ENCODE assay signal across 13 cellular contexts in genomic region chr17:29157310-29157709, GRCh38. TPM values are rescaled to one million over a fixed set of nuclear protein-coding genes. Genes with fewer than 3 reads are reported as not detected.
DNase-seq lines count a peak whose midpoint lies in the region; ATAC-seq, FAIRE-seq and TF ChIP-seq lines count a peak whose summit lies in the region.
"Had no signal": no experiment of that assay in that cellular context is flagged by ENCODE, and none has a peak within 500 bp of the region (broad histone marks: within the 10 kb centered on the region; RNA-seq: fewer than 3 reads in every experiment).

No MANE protein-coding gene starts in this region.

- H3K4me3 ChIP-seq in HepG2 (replicated peaks in 1 of 3; ENCODE audit: insufficient read depth in 1 of 3, low read depth in 2 of 3, low read length in 3 of 3) = no peak overlapping the region
- H3K4me3 ChIP-seq: psoas muscle had no signal

- TF ChIP-seq RAD21 in HepG2 (CRISPR knock-in tag; IDR thresholded peaks at IDR 0.05) = no peak

- in situ Hi-C loops in HepG2 (cut with HindIII; ENCODE audit: extremely low pct_ligation_motif_present, low pct_unique_long_range_greater_than_20kb) = no loop called here

- H4K20me1 ChIP-seq in HepG2 (ENCODE audit: insufficient read depth, low read length) = peaks cover 12% of the 10 kb centered on the region

- no TSS peak for BruUV-seq in HepG2 (replicated peaks; lab: Mats Ljungman, UMichigan)

- H3K4me1 Mint-ChIP-seq in T-helper 1 cell treated with Interleukin-12 subunit alpha and Interleukin-12 subunit beta and Interleukin-4 antibody, amounts not matched to agents 30 μg/mL and 1 μg/mL, for 36 hours (ENCODE audit: low read depth) = peaks cover 41% of the 10 kb centered on the region

- H3K4me2 ChIP-seq in HepG2 (ENCODE audit: low read depth, low read length) = no peak overlapping the region

- CTCF ChIA-PET in HepG2 (lab: Yijun Ruan, JAX; ENCODE audit: low intra/inter-chr PET ratio, low total read pairs) = no interaction called here

- no peaks in the 10 kb centered on the region for H3K27me3 Mint-ChIP-seq in T-helper 1 cell treated with Interleukin-12 subunit alpha and Interleukin-12 subunit beta and Interleukin-4 antibody, amounts not matched to agents 30 μg/mL and 1 μg/mL, for 36 hours (ENCODE audit: low read depth)
- H3K27me3 Mint-ChIP-seq: activated B cell treated with CpG ODN at 0.5 μM for 24 hours had no signal

- H3K4me3 Mint-ChIP-seq in T-helper 1 cell treated with Interleukin-12 subunit alpha and Interleukin-12 subunit beta and Interleukin-4 antibody, amounts not matched to agents 30 μg/mL and 1 μg/mL, for 36 hours = no peak overlapping the region
- H3K4me3 Mint-ChIP-seq: activated B cell treated with CpG ODN at 0.5 μM for 24 hours had no signal

- peaks cover 2% of the 10 kb centered on the region for H3K36me3 Mint-ChIP-seq in T-helper 1 cell treated with Interleukin-12 subunit alpha and Interleukin-12 subunit beta and Interleukin-4 antibody, amounts not matched to agents 30 μg/mL and 1 μg/mL, for 36 hours (ENCODE audit: low read depth)

- no peaks in the 10 kb centered on the region for H3K9me3 Mint-ChIP-seq in T-helper 1 cell treated with Interleukin-12 subunit alpha and Interleukin-12 subunit beta and Interleukin-4 antibody, amounts not matched to agents 30 μg/mL and 1 μg/mL, for 36 hours
- H3K9me3 Mint-ChIP-seq: activated B cell treated with CpG ODN at 0.5 μM for 24 hours had no signal

- H3K27ac ChIP-seq in angular gyrus (ENCODE audit: low read depth, low read length) (peak overlapping the region; percentile 92), HepG2 (ENCODE audit: extremely low read length, insufficient read depth, low read length) (peak overlapping the region; percentile 73), temporal lobe (ENCODE audit: low read depth, low read length) (peak overlapping the region; percentile 87)

- H3K36me3 ChIP-seq in HepG2 (replicated peaks in 1 of 2; ENCODE audit: control insufficient read depth in 1 of 2, insufficient read depth in 2 of 2, low read length in 2 of 2) = peaks cover 5 to 15% of the 10 kb centered on the region in 2 experiments; a peak in 3 of 5 replicates

- DNase-seq in T-helper 1 cell (no peak), HepG2 (ENCODE audit: low spot score) (no peak)
- DNase-seq: 8988T, activated B cell treated with CpG ODN at 0.5 μM for 24 hours, NCI-H1105, NCI-H345 had no signal

- POLR2A ChIA-PET in HepG2 (lab: Yijun Ruan, JAX) = interaction anchor here (21.6 kb wide), 1 partner anchor 21 kb away, joined by 618 read pairs; the partner anchor contains the start of gene MYO18A

- H3K9me3 ChIP-seq in HepG2 (ENCODE audit: low read length) = no peaks in the 10 kb centered on the region
- H3K9me3 ChIP-seq: psoas muscle had no signal

- no peaks in the 10 kb centered on the region for H3K27me3 ChIP-seq in HepG2 (ENCODE audit: control insufficient read depth in 1 of 2, insufficient read depth in 2 of 2, low read length in 2 of 2)

- no peak for TF ChIP-seq EP300 in HepG2 (IDR thresholded peaks at IDR 0.05; ENCODE audit: low read depth in 2 of 2, low read length in 2 of 2)
- TF ChIP-seq EP300 in HepG2 (CRISPR knock-in tag; IDR thresholded peaks at IDR 0.05; ENCODE audit: borderline replicate concordance) = no peak

- no peak for ATAC-seq in HepG2
- ATAC-seq in HG03097 (IDR thresholded peaks at IDR 0.05; ENCODE audit: low FRiP score, unreplicated experiment) = no peak
- ATAC-seq in GM21723 (IDR thresholded peaks at IDR 0.05; ENCODE audit: unreplicated experiment) = no peak
- ATAC-seq in GM18498 (IDR thresholded peaks at IDR 0.05; ENCODE audit: unreplicated experiment) = no peak
- ATAC-seq: psoas muscle had no signal

- no peak for FAIRE-seq in HepG2 (lab: Jason Lieb, UNC)

- peaks cover 100% of the 10 kb centered on the region for H3K4me1 ChIP-seq in HepG2 (ENCODE audit: insufficient read depth, low read length)

- WGBS in HepG2 (ENCODE audit: low lambda C conversion rate) = no CpG with 5 or more reads among the region's 1 CpG

- no peak overlapping the region for H2AFZ ChIP-seq in HepG2 (ENCODE audit: low read length)

- peak overlapping the region; percentile 65 for H3K27ac Mint-ChIP-seq in T-helper 1 cell treated with Interleukin-12 subunit alpha and Interleukin-12 subunit beta and Interleukin-4 antibody, amounts not matched to agents 30 μg/mL and 1 μg/mL, for 36 hours
- H3K27ac Mint-ChIP-seq: activated B cell treated with CpG ODN at 0.5 μM for 24 hours had no signal

- intact Hi-C loops in HepG2 (cut with micrococcal nuclease; ENCODE audit: unreplicated experiment) = loop anchor here (10.0 kb wide), 1 partner anchor 137 kb away; the partner anchor contains the start of gene NUFIP2

- no peak for TF ChIP-seq CTCF in HepG2 (CRISPR knock-in tag; IDR thresholded peaks at IDR 0.05)

- H3K79me2 ChIP-seq in HepG2 (ENCODE audit: insufficient read depth, low read length) = peaks cover 89% of the 10 kb centered on the region

- no peak for TF ChIP-seq POLR2A in HepG2 (IDR thresholded peaks at IDR 0.05; ENCODE audit: insufficient read depth in 1 of 2, low read depth in 2 of 2, low read length in 2 of 2)

- H3K9ac ChIP-seq in HepG2 (ENCODE audit: insufficient read depth, low read depth, low read length) = no peak overlapping the region

TF ChIP-seq in HepG2, 621 proteins besides CTCF, POLR2A, EP300 and RAD21 (continues in another document):
- TF ChIP-seq CENPX (CRISPR knock-in tag; IDR thresholded peaks at IDR 0.05) (no peak), ATF3 (CRISPR knock-in tag; IDR thresholded peaks at IDR 0.05) (no peak), GLI4 (CRISPR knock-in tag; IDR thresholded peaks at IDR 0.05; ENCODE audit: borderline replicate concordance) (no peak), CENPT (CRISPR knock-in tag; IDR thresholded peaks at IDR 0.05; ENCODE audit: low read depth) (no peak), ZNF556 (CRISPR knock-in tag; IDR thresholded peaks at IDR 0.05; ENCODE audit: borderline replicate concordance) (no peak), HNRNPL (IDR thresholded peaks at IDR 0.05; ENCODE audit: low read depth, low read length) (no peak), SATB2 (CRISPR knock-in tag; IDR thresholded peaks at IDR 0.05) (no peak), KMT2B (CRISPR knock-in tag; IDR thresholded peaks at IDR 0.05) (no peak), RFXAP (CRISPR knock-in tag; IDR thresholded peaks at IDR 0.05; ENCODE audit: borderline replicate concordance) (no peak), SIN3A (IDR thresholded peaks at IDR 0.05; ENCODE audit: borderline replicate concordance, low read depth, low read length) (no peak), HIC2 (CRISPR knock-in tag; IDR thresholded peaks at IDR 0.05; ENCODE audit: low read depth) (no peak), SMC3 (IDR thresholded peaks at IDR 0.05; ENCODE audit: low read length) (no peak)

RNA-seq across cellular contexts. Expression of gene MYO18A, which starts 22.9 kb away (rescaled TPM):
- total RNA-seq in HepG2 (2016; rRNA removed; fragmentation: Illumina TruSeq; extraction: Trizol) = 21.2 and 24.8 TPM in 2 replicates
- 4.9 and 7.5 TPM in 2 replicates for total RNA-seq in HepG2 (2016; cell fraction: cytosol; rRNA removed; fragmentation: Illumina TruSeq; extraction: Trizol; ENCODE audit: low read depth)
- total RNA-seq in HepG2 (2016; cell fraction: insoluble cytoplasmic fraction; rRNA removed; fragmentation: Illumina TruSeq; extraction: Trizol) = 16.3 and 25.6 TPM in 2 replicates
- total RNA-seq in HepG2 (2016; cell fraction: membrane; rRNA removed; fragmentation: Illumina TruSeq; extraction: Trizol) = 5.8 and 6.0 TPM in 2 replicates
- 24.8 and 30.3 TPM in 2 replicates for total RNA-seq in HepG2 (2016; cell fraction: nucleus; rRNA removed; fragmentation: Illumina TruSeq; extraction: Trizol)
- polyA plus RNA-seq in HepG2 (2011; rRNA removed) = 16.8 and 23.2 TPM in 2 replicates
- 8.3 and 9.6 TPM in 2 replicates for polyA plus RNA-seq in HepG2 (2011; cell fraction: cytosol; rRNA removed)
- 155 and 159 TPM in 2 replicates for polyA plus RNA-seq in HepG2 (2011; cell fraction: nucleus; rRNA removed)
- polyA plus RNA-seq in HepG2 (2012) = 42.0 and 44.5 TPM in 2 replicates
- polyA plus RNA-seq in HepG2 (2016; cell fraction: cytosol; fragmentation: Illumina TruSeq; extraction: Trizol; ENCODE audit: low read depth) = 0.96 and 1.4 TPM in 2 replicates
- polyA plus RNA-seq in HepG2 (2016; cell fraction: insoluble cytoplasmic fraction; fragmentation: Illumina TruSeq; extraction: Trizol; ENCODE audit: low read depth) = 16.0 and 20.4 TPM in 2 replicates
- 2.4 and 3.0 TPM in 2 replicates for polyA plus RNA-seq in HepG2 (2016; cell fraction: membrane; fragmentation: Illumina TruSeq; extraction: Trizol; ENCODE audit: low read depth)
- 72.8 and 77.7 TPM in 2 replicates for polyA plus RNA-seq in HepG2 (2016; cell fraction: nucleus; fragmentation: Illumina TruSeq; extraction: Trizol; ENCODE audit: insufficient read depth, low read depth)
- 39.4 and 67.1 TPM in 2 replicates for polyA minus RNA-seq in HepG2 (2011; rRNA and poly(A)+ RNA removed; ENCODE audit: low replicate concordance)
- polyA minus RNA-seq in HepG2 (2011; cell fraction: cytosol; rRNA and poly(A)+ RNA removed) = 13.7 and 17.4 TPM in 2 replicates
- polyA minus RNA-seq in HepG2 (2011; cell fraction: nucleus; rRNA and poly(A)+ RNA removed) = 65.8 and 83.4 TPM in 2 replicates
- 54.6 TPM for total RNA-seq in temporal lobe
